In genomic region chr22:35972559-35972958, GRCh38 we compare ENCODE assay signal across 12 cellular contexts. TPM values are rescaled to one million over a fixed set of nuclear protein-coding genes. Genes with fewer than 3 reads are reported as not detected.
DNase-seq lines count a peak whose midpoint lies in the region; ATAC-seq and TF ChIP-seq lines count a peak whose summit lies in the region.
"Had no signal": no experiment of that assay in that cellular context is flagged by ENCODE, and none has a peak within 500 bp of the region (broad histone marks: within the 10 kb centered on the region; RNA-seq: fewer than 3 reads in every experiment).

No MANE protein-coding gene starts in this region.

- TF ChIP-seq CTCF in left ventricle myocardium inferior (IDR thresholded peaks at IDR 0.05; ENCODE audit: borderline replicate concordance) = no peak
- TF ChIP-seq CTCF in coronary artery (IDR thresholded peaks at IDR 0.05) = no peak
- no peak for TF ChIP-seq CTCF in osteoblast (IDR thresholded peaks at IDR 0.05; ENCODE audit: extremely low read depth, low read depth, low read length)
- no peak for TF ChIP-seq CTCF in vagina (IDR thresholded peaks at IDR 0.05)

- no peak for TF ChIP-seq POLR2A in vagina (IDR thresholded peaks at IDR 0.05)

- H3K4me2 ChIP-seq in osteoblast (ENCODE audit: insufficient read depth, low read length) = peak overlapping the region; percentile 62

- no peaks in the 10 kb centered on the region for H3K36me3 ChIP-seq in left ventricle myocardium inferior
- no peaks in the 10 kb centered on the region for H3K36me3 ChIP-seq in osteoblast (ENCODE audit: insufficient read depth, low read length)
- H3K36me3 ChIP-seq in vagina = no peaks in the 10 kb centered on the region

- H4K20me1 ChIP-seq in osteoblast (ENCODE audit: insufficient read depth, low read length) = peaks cover 11% of the 10 kb centered on the region

- intact Hi-C loops in left ventricle myocardium inferior (cut with micrococcal nuclease) (no loop called here), left ventricle myocardium superior (cut with micrococcal nuclease) (loop anchor here (10.0 kb wide), 1 partner anchor 52 kb away; the partner anchor contains the start of gene RBFOX2), vagina (cut with DNase I) (no loop called here)

- H3K9me3 ChIP-seq in left ventricle myocardium inferior (replicated peaks) (no peaks in the 10 kb centered on the region), osteoblast (ENCODE audit: low read depth, low read length) (no peaks in the 10 kb centered on the region), vagina (no peaks in the 10 kb centered on the region)

- H3K4me1 ChIP-seq in left ventricle myocardium inferior (peaks cover 78% of the 10 kb centered on the region), osteoblast (ENCODE audit: insufficient read depth, low read length) (peaks cover 62% of the 10 kb centered on the region), vagina (peaks cover 60% of the 10 kb centered on the region)

- H3K27me3 ChIP-seq in left ventricle myocardium inferior (ENCODE audit: low read depth) = no peaks in the 10 kb centered on the region
- H3K27me3 ChIP-seq in osteoblast (ENCODE audit: insufficient read depth, low read length) = no peaks in the 10 kb centered on the region
- H3K27me3 ChIP-seq in vagina = no peaks in the 10 kb centered on the region

- no peak overlapping the region for H2AFZ ChIP-seq in osteoblast (ENCODE audit: low read length)

- H3K4me3 ChIP-seq in left ventricle myocardium inferior (no peak overlapping the region), coronary artery (no peak overlapping the region), osteoblast (ENCODE audit: insufficient read depth, low read length) (no peak overlapping the region), vagina (no peak overlapping the region)

- peak overlapping the region; percentile 80 for H3K27ac ChIP-seq in left ventricle myocardium inferior (replicated peaks)
- peak overlapping the region; percentile 47 to 79 for H3K27ac ChIP-seq in coronary artery
- peak overlapping the region; percentile 76 for H3K27ac ChIP-seq in osteoblast (ENCODE audit: low read depth, low read length)
- peak overlapping the region; percentile 80 for H3K27ac ChIP-seq in vagina

- DNase-seq in left ventricle myocardium inferior (no peak), left ventricle myocardium superior (no peak), coronary artery (ENCODE audit: low spot score) (no peak), osteoblast (ENCODE audit: insufficient read length, low spot score, missing footprints) (no peak), vagina (ENCODE audit: extremely low spot score in 2 of 2) (no peak), H4 (ENCODE audit: low spot score) (no peak), NCI-H446 (lab: John Stamatoyannopoulos, UW) (no peak)
- DNase-seq: ACHN; activated CD8-positive, alpha-beta memory T cell treated with anti-CD3 and anti-CD28 coated beads, Interleukin-2, amount 10 ng/mL, durations not matched to agents 7 days and 5 days had no signal

- H3K79me2 ChIP-seq in osteoblast (ENCODE audit: insufficient read depth, low read length) = peaks cover 79% of the 10 kb centered on the region

- ATAC-seq in left ventricle myocardium superior (no peak), GM19395 (IDR thresholded peaks at IDR 0.05; ENCODE audit: unreplicated experiment) (no peak)
- ATAC-seq: activated CD8-positive, alpha-beta memory T cell treated with anti-CD3 and anti-CD28 coated beads, Interleukin-2, amount 10 ng/mL, durations not matched to agents 7 days and 5 days; HCT116; Panc1 had no signal

RNA-seq across cellular contexts. Expression of gene RBFOX2, which starts 56.1 kb away (rescaled TPM):
- total RNA-seq in left ventricle myocardium inferior = 75.4 TPM
- 76.7 TPM for total RNA-seq in left ventricle myocardium superior
- 171 and 189 TPM in 2 replicates for total RNA-seq in osteoblast
- total RNA-seq in vagina = 70.0 TPM
- total RNA-seq in H4 (2014; rRNA removed; shearing (Covaris generic)) = 35.6 and 55.3 TPM in 2 replicates
